ENCODE assay signal across 14 cellular contexts in genomic region chr1:201399018-201399351, GRCh38. TPM values are rescaled to one million over a fixed set of nuclear protein-coding genes. Genes with fewer than 3 reads are reported as not detected.
DNase-seq lines count a peak whose midpoint lies in the region; ATAC-seq and TF ChIP-seq lines count a peak whose summit lies in the region.
"Had no signal": no experiment of that assay in that cellular context is flagged by ENCODE, and none has a peak within 500 bp of the region (broad histone marks: within the 10 kb centered on the region; RNA-seq: fewer than 3 reads in every experiment).

A gene with protein sequence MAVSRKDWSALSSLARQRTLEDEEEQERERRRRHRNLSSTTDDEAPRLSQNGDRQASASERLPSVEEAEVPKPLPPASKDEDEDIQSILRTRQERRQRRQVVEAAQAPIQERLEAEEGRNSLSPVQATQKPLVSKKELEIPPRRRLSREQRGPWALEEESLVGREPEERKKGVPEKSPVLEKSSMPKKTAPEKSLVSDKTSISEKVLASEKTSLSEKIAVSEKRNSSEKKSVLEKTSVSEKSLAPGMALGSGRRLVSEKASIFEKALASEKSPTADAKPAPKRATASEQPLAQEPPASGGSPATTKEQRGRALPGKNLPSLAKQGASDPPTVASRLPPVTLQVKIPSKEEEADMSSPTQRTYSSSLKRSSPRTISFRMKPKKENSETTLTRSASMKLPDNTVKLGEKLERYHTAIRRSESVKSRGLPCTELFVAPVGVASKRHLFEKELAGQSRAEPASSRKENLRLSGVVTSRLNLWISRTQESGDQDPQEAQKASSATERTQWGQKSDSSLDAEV (minus strand): TSS chr1:201399324. CDS start chr1:201399306, 18 bp downstream.

- POLR2A ChIA-PET in naive thymus-derived CD8-positive, alpha-beta T cell (lab: Charles Lee): no interaction called here
- POLR2A ChIA-PET in activated CD8-positive, alpha-beta T cell treated with anti-CD3 and anti-CD28 coated beads, Interleukin-2, amount 10 ng/mL, durations not matched to agents 7 days and 5 days (lab: Charles Lee): no interaction called here

- H3K4me3 Mint-ChIP-seq in naive thymus-derived CD8-positive, alpha-beta T cell: peak within 1 kb of the TSS in 7 of 10 donors; percentile 5 to 48 (median 19)
- no peak within 1 kb of the TSS for H3K4me3 Mint-ChIP-seq in activated CD8-positive, alpha-beta T cell treated with anti-CD3 and anti-CD28 coated beads, Interleukin-2, amount 10 ng/mL, durations not matched to agents 7 days and 5 days

- DNase-seq in cardiac septum (ENCODE audit: low spot score) (no peak), left cardiac atrium (no peak), hepatocyte (ENCODE audit: low spot score) (no peak), vagina (ENCODE audit: extremely low spot score in 2 of 2) (no peak)
- DNase-seq in naive thymus-derived CD8-positive, alpha-beta T cell: peak in 1 of 10 donors; percentile 58
- no peak for DNase-seq in activated CD8-positive, alpha-beta T cell treated with anti-CD3 and anti-CD28 coated beads, Interleukin-2, amount 10 ng/mL, durations not matched to agents 7 days and 5 days
- DNase-seq: activated CD4-positive, alpha-beta T cell treated with anti-CD3 and anti-CD28 coated beads for 1 hour; dermis blood vessel endothelial cell; DND-41; hippocampal formation; NCI-H446 had no signal

- peak within 1 kb of the TSS; percentile 82 for H3K4me2 ChIP-seq in hepatocyte

- peaks cover 40% of the 10 kb centered on the region for H3K79me2 ChIP-seq in hepatocyte

- 6% methylated on average over 12 of the region's 25 CpGs for WGBS in hepatocyte (ENCODE audit: low lambda C conversion rate, missing lambda C conversion rate)

- H3K36me3 ChIP-seq in hepatocyte (replicated peaks; ENCODE audit: insufficient read depth, low read depth) (no peaks in the 10 kb centered on the region), vagina (no peaks in the 10 kb centered on the region)

- peaks cover 8% of the 10 kb centered on the region for H4K20me1 ChIP-seq in hepatocyte (ENCODE audit: insufficient read depth, poor library complexity, severe bottlenecking)

- no peaks in the 10 kb centered on the region for H3K9me2 ChIP-seq in hepatocyte (replicated peaks; ENCODE audit: insufficient read depth)

- H3K27ac ChIP-seq in hepatocyte: peak within 1 kb of the TSS; percentile 98
- peak within 1 kb of the TSS; percentile 80 for H3K27ac ChIP-seq in vagina

- H3K27me3 Mint-ChIP-seq in naive thymus-derived CD8-positive, alpha-beta T cell: peaks cover 17 to 39% (median 35%) of the 10 kb centered on the region in 5 donors
- H3K27me3 Mint-ChIP-seq in activated CD8-positive, alpha-beta T cell treated with anti-CD3 and anti-CD28 coated beads, Interleukin-2, amount 10 ng/mL, durations not matched to agents 7 days and 5 days (ENCODE audit: low read depth): peaks cover 36% of the 10 kb centered on the region

- H3K4me1 ChIP-seq in hepatocyte (ENCODE audit: insufficient read depth): peaks cover 44% of the 10 kb centered on the region
- H3K4me1 ChIP-seq in vagina: peaks cover 34% of the 10 kb centered on the region

- CTCF ChIA-PET in activated CD8-positive, alpha-beta T cell treated with anti-CD3 and anti-CD28 coated beads, Interleukin-2, amount 10 ng/mL, durations not matched to agents 7 days and 5 days (lab: Charles Lee): no interaction called here

- intact Hi-C loops in cardiac septum (cut with DNase I) (no loop called here), left cardiac atrium (cut with DNase I) (no loop called here), vagina (cut with DNase I) (no loop called here)

- H3K4me3 ChIP-seq in hepatocyte: peak within 1 kb of the TSS; percentile 21
- peak within 1 kb of the TSS; percentile 35 to 46 for H3K4me3 ChIP-seq in vagina

- H3K9me3 ChIP-seq in hepatocyte (ENCODE audit: low read depth) (no peaks in the 10 kb centered on the region), vagina (no peaks in the 10 kb centered on the region)

- no peak for TF ChIP-seq POLR2A in vagina (IDR thresholded peaks at IDR 0.05)

- peak within 1 kb of the TSS; percentile 32 for H2AFZ ChIP-seq in hepatocyte

- H3K9me3 Mint-ChIP-seq in naive thymus-derived CD8-positive, alpha-beta T cell: no peaks in the 10 kb centered on the region
- H3K9me3 Mint-ChIP-seq in activated CD8-positive, alpha-beta T cell treated with anti-CD3 and anti-CD28 coated beads, Interleukin-2, amount 10 ng/mL, durations not matched to agents 7 days and 5 days (ENCODE audit: insufficient read depth): no peaks in the 10 kb centered on the region

- H3K27me3 ChIP-seq in hepatocyte (no peaks in the 10 kb centered on the region), vagina (no peaks in the 10 kb centered on the region)

- TF ChIP-seq CTCF in hepatocyte (IDR thresholded peaks at IDR 0.05; ENCODE audit: poor library complexity) (no peak), vagina (IDR thresholded peaks at IDR 0.05) (no peak)

- ATAC-seq in left cardiac atrium: no peak
- no peak for ATAC-seq in naive thymus-derived CD8-positive, alpha-beta T cell
- ATAC-seq in activated CD8-positive, alpha-beta T cell treated with anti-CD3 and anti-CD28 coated beads, Interleukin-2, amount 10 ng/mL, durations not matched to agents 7 days and 5 days: no peak
- ATAC-seq in GM18511 (IDR thresholded peaks at IDR 0.05; ENCODE audit: unreplicated experiment): no peak
- ATAC-seq in GM18861 (IDR thresholded peaks at IDR 0.05; ENCODE audit: unreplicated experiment): no peak

- H3K27ac Mint-ChIP-seq in naive thymus-derived CD8-positive, alpha-beta T cell: peak within 1 kb of the TSS in 1 of 10 donors; percentile 27
- no peak within 1 kb of the TSS for H3K27ac Mint-ChIP-seq in activated CD8-positive, alpha-beta T cell treated with anti-CD3 and anti-CD28 coated beads, Interleukin-2, amount 10 ng/mL, durations not matched to agents 7 days and 5 days

- peaks cover 0 to 5% (median 5%) of the 10 kb centered on the region in 4 donors for H3K4me1 Mint-ChIP-seq in naive thymus-derived CD8-positive, alpha-beta T cell
- no peaks in the 10 kb centered on the region for H3K4me1 Mint-ChIP-seq in activated CD8-positive, alpha-beta T cell treated with anti-CD3 and anti-CD28 coated beads, Interleukin-2, amount 10 ng/mL, durations not matched to agents 7 days and 5 days (ENCODE audit: low read depth)

- no peaks in the 10 kb centered on the region for H3K36me3 Mint-ChIP-seq in naive thymus-derived CD8-positive, alpha-beta T cell
- H3K36me3 Mint-ChIP-seq in activated CD8-positive, alpha-beta T cell treated with anti-CD3 and anti-CD28 coated beads, Interleukin-2, amount 10 ng/mL, durations not matched to agents 7 days and 5 days (ENCODE audit: low read depth): no peaks in the 10 kb centered on the region

RNA-seq across cellular contexts. Expression of the gene that starts here (rescaled TPM):
- total RNA-seq in cardiac septum (12.4 TPM), left cardiac atrium (1 to 10 TPM; 1.3 to 1.4 TPM), hepatocyte (64.2 and 66.9 TPM in 2 replicates), vagina (91.8 TPM)
- 63.5 and 68.6 TPM in 2 replicates for polyA plus RNA-seq in hepatocyte
- not detected for total RNA-seq in naive thymus-derived CD8-positive, alpha-beta T cell
- not detected for polyA plus RNA-seq in naive thymus-derived CD8-positive, alpha-beta T cell
- not detected for total RNA-seq in activated CD8-positive, alpha-beta T cell treated with anti-CD3 and anti-CD28 coated beads, Interleukin-2, amount 10 ng/mL, durations not matched to agents 7 days and 5 days
- total RNA-seq: pulmonary artery endothelial cell had no signal

Comparison
In these comparisons a context has a peak if more than half of its experiments do, and no peak if none do; other contexts are left out.
1. RNA of the gene that starts here (polyA plus RNA-seq): 63.5 to 68.6 TPM in hepatocyte; not detected in naive thymus-derived CD8-positive, alpha-beta T cell; every median in the first group is over 10 times any median in the second.